ENCODE assay signal across 1 cellular context in the genomic region with DNA sequence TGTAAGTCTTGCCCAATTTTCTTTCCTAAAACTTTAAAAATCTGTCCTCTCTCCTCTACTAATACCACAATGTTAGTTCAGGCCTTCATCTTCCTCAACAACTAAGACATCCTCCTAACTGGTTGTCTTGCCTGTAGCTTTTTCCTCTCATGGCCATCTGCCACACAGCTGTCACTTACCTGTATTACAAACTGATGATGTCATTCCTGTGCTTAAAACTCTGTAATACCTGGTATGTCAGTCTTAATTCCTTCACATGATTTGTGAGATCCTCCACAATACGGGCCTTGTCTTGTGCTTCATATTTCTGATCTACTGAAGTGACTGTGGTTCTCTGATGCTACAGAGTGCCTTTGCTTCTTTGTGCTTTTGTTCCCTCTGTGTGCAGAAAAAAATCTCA.
TF ChIP-seq lines count a peak whose summit lies in the region.

No MANE protein-coding gene starts in this region.

TF ChIP-seq in endothelial cell of umbilical vein, 7 proteins besides CTCF, POLR2A, EP300 and RAD21:
- TF ChIP-seq MYC (IDR thresholded peaks at IDR 0.05; ENCODE audit: low read depth, low read length) (no peak), POLR2AphosphoS5 (IDR thresholded peaks at IDR 0.05; ENCODE audit: insufficient read depth, low read depth, low read length) (no peak), EZH2 (IDR thresholded peaks at IDR 0.05; ENCODE audit: borderline replicate concordance, low read depth, low read length, severe bottlenecking) (no peak), FOS (IDR thresholded peaks at IDR 0.05; ENCODE audit: borderline replicate concordance, insufficient read depth, low read length) (no peak), JUN (IDR thresholded peaks at IDR 0.05; ENCODE audit: borderline replicate concordance, insufficient read depth, insufficient read length, low read depth) (peak; percentile 6)
